In genomic region chr10:129690248-129691070, GRCh38 we compare ENCODE assay signal across 21 cellular contexts.
DNase-seq lines count a peak whose midpoint lies in the region; ATAC-seq and TF ChIP-seq lines count a peak whose summit lies in the region.
"Had no signal": no experiment of that assay in that cellular context is flagged by ENCODE, and none has a peak within 500 bp of the region (broad histone marks: within the 10 kb centered on the region; RNA-seq: fewer than 3 reads in every experiment).

No MANE protein-coding gene starts in this region.

- peaks cover 6% of the 10 kb centered on the region for H3K79me1 ChIP-seq in mesenchymal stem cell (replicated peaks; ENCODE audit: low read length, poor library complexity, severe bottlenecking)

- H4K8ac ChIP-seq in mesenchymal stem cell (ENCODE audit: low read length), result no peak overlapping the region

- no peaks in the 10 kb centered on the region for H3K27me3 ChIP-seq in right cardiac atrium (ENCODE audit: control insufficient read depth, insufficient read depth)
- H3K27me3 ChIP-seq in mesenchymal stem cell (ENCODE audit: control insufficient read depth in 1 of 2, insufficient read depth in 1 of 2, low read length in 2 of 2), result no peaks in the 10 kb centered on the region
- H3K27me3 ChIP-seq: hepatocyte had no signal

- peak in 1 of 3 donors; percentile 71 for DNase-seq in right cardiac atrium
- no peak for DNase-seq in Right ventricle myocardium inferior (ENCODE audit: missing footprints)
- DNase-seq in epithelial cell of esophagus (ENCODE audit: low read depth), result peak; percentile 10
- no peak for DNase-seq in mesenchymal stem cell
- DNase-seq in NCI-H2171 (lab: John Stamatoyannopoulos, UW), result no peak
- DNase-seq in SKM-1 treated with dmso at 0.1 percent for 144 hours (lab: John Stamatoyannopoulos, UW; ENCODE audit: unreplicated experiment), result no peak
- DNase-seq: activated CD8-positive, alpha-beta T cell treated with anti-CD3 and anti-CD28 coated beads, Interleukin-2, amount 10 ng/mL, durations not matched to agents 7 days and 5 days; activated naive CD4-positive, alpha-beta T cell treated with Interleukin-2 at 50 U/mL for 16 hours; activated T-cell treated with anti-CD3 and anti-CD28 coated beads, Interleukin-2, amount 50 U/mL, for 1 hour; HFFc6; naive thymus-derived CD8-positive, alpha-beta T cell; NCI-H1417 treated with DMSO at 0.1 percent for 48 hours; NCI-H526; RPMI8226; stimulated activated CD4-positive, alpha-beta T cell treated with anti-CD3 and anti-CD28 coated beads, Interleukin-2, amount 100 ng/mL, for 24 hours; stimulated activated naive CD4-positive, alpha-beta T cell treated with Interleukin-2 at 50 U/mL for 16 hours had no signal

- no peak overlapping the region for H3K4me2 ChIP-seq in mesenchymal stem cell (ENCODE audit: low read length, poor library complexity, severe bottlenecking)
- H3K4me2 ChIP-seq: hepatocyte had no signal

- no peak overlapping the region for H3K14ac ChIP-seq in mesenchymal stem cell (ENCODE audit: low read length in 2 of 2)

- H3K27ac ChIP-seq in right cardiac atrium (ENCODE audit: low read length) (peak overlapping the region; percentile 64), mesenchymal stem cell (ENCODE audit: low read length, poor library complexity, severe bottlenecking) (no peak overlapping the region)
- H3K27ac ChIP-seq: hepatocyte, HL-60 had no signal

- H2BK120ac ChIP-seq in mesenchymal stem cell (ENCODE audit: low read depth, low read length), result no peak overlapping the region

- H3K23ac ChIP-seq in mesenchymal stem cell (ENCODE audit: low read length in 2 of 2), result no peak overlapping the region

- H3K4me3 ChIP-seq in right cardiac atrium (ENCODE audit: low read length) (no peak overlapping the region), epithelial cell of esophagus (ENCODE audit: low read length) (no peak overlapping the region), mesenchymal stem cell (ENCODE audit: insufficient read depth in 1 of 2, low read depth in 1 of 2, low read length in 2 of 2) (peak overlapping the region in 1 of 2 experiments; percentile 47)
- H3K4me3 ChIP-seq: hepatocyte had no signal

- no peak overlapping the region for H2BK5ac ChIP-seq in mesenchymal stem cell (ENCODE audit: low read depth, low read length, poor library complexity, severe bottlenecking)

- intact Hi-C loops in right cardiac atrium (cut with DNase I) (no loop called here), Right ventricle myocardium inferior (cut with DNase I) (loop anchor here (10.0 kb wide), 1 partner anchor 656 kb away; no protein-coding TSS in a partner anchor)

- no peak overlapping the region for H2BK12ac ChIP-seq in mesenchymal stem cell (ENCODE audit: low read length in 2 of 2)

- 75% methylated on average over 8 of the region's 8 CpGs for WGBS in right cardiac atrium
- WGBS in mesenchymal stem cell, result 90% methylated on average over 7 of the region's 8 CpGs

- H2AK5ac ChIP-seq in mesenchymal stem cell (ENCODE audit: low read length, severe bottlenecking), result no peak overlapping the region

- no peak overlapping the region for H3K18ac ChIP-seq in mesenchymal stem cell (ENCODE audit: low read depth in 1 of 2, low read length in 2 of 2)

- no peak overlapping the region for H2BK15ac ChIP-seq in mesenchymal stem cell (ENCODE audit: low read depth, poor library complexity, severe bottlenecking)

- TF ChIP-seq CTCF in epithelial cell of esophagus (IDR thresholded peaks at IDR 0.05; ENCODE audit: insufficient read depth, low read depth, low read length, missing control alignments), result no peak

- no peaks in the 10 kb centered on the region for H3K36me3 ChIP-seq in mesenchymal stem cell (ENCODE audit: control insufficient read depth in 1 of 2, insufficient read depth in 2 of 2, low read depth in 1 of 2, low read length in 2 of 2)

- peak overlapping the region; percentile 60 for H3K9ac ChIP-seq in mesenchymal stem cell (ENCODE audit: low read length)

- ATAC-seq in right cardiac atrium (peak in 1 of 2 donors; percentile 15), Right ventricle myocardium inferior (no peak), HG02981 (IDR thresholded peaks at IDR 0.05; ENCODE audit: unreplicated experiment) (no peak), GM21723 (IDR thresholded peaks at IDR 0.05; ENCODE audit: unreplicated experiment) (no peak)
- ATAC-seq: activated CD8-positive, alpha-beta T cell treated with anti-CD3 and anti-CD28 coated beads, Interleukin-2, amount 10 ng/mL, durations not matched to agents 7 days and 5 days; naive thymus-derived CD8-positive, alpha-beta T cell; SK-N-SH treated with all-trans-retinoic acid at 6 μM for 48 hours had no signal

- H3K9me3 ChIP-seq in right cardiac atrium (ENCODE audit: control insufficient read depth, low read length), result no peaks in the 10 kb centered on the region
- no peaks in the 10 kb centered on the region for H3K9me3 ChIP-seq in mesenchymal stem cell (ENCODE audit: control insufficient read depth, low read length)

- no peak overlapping the region for H4K91ac ChIP-seq in mesenchymal stem cell (ENCODE audit: low read length)

- no peak overlapping the region for H2AFZ ChIP-seq in mesenchymal stem cell (ENCODE audit: low read depth, low read length)
- H2AFZ ChIP-seq: hepatocyte had no signal

- H3K4me1 ChIP-seq in right cardiac atrium (ENCODE audit: control insufficient read depth, insufficient read depth, low read length) (peaks cover 3% of the 10 kb centered on the region), mesenchymal stem cell (ENCODE audit: control insufficient read depth, insufficient read depth, low read depth, low read length) (peaks cover 3% of the 10 kb centered on the region)

- H3K4ac ChIP-seq in mesenchymal stem cell (ENCODE audit: low read depth in 1 of 2, low read length in 2 of 2), result no peak overlapping the region
